Comparison of ENCODE assay signal across 20 cellular contexts in the genomic region with DNA sequence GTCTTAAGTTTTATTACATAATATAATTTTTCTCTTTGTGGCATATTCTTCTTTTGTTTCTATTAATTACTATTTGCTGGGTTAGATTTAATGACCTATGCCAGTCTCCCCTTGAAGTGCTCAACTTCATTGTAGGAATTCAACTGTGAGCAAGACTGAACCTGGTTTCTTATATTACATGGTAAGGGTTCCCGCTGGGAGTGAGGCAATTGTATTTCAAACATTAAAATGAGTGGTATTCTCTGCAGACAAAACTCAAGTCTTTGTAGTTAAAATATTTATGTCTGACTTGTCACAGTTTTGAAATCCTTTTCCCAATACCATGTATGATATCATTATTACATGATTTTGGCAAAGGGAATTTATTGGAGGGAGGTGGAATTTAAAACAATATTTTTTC.
DNase-seq lines count a peak whose midpoint lies in the region; ATAC-seq and TF ChIP-seq lines count a peak whose summit lies in the region.
"Had no signal": no experiment of that assay in that cellular context is flagged by ENCODE, and none has a peak within 500 bp of the region (broad histone marks: within the 10 kb centered on the region; RNA-seq: fewer than 3 reads in every experiment).

No MANE protein-coding gene starts in this region.

- no peak overlapping the region for H3K4me3 ChIP-seq in AG10803 (ENCODE audit: low read length)
- peak overlapping the region; percentile 65 for H3K4me3 ChIP-seq in SK-N-MC
- H3K4me3 ChIP-seq in tibial artery: no peak overlapping the region
- H3K4me3 ChIP-seq: BLaER1 treated with 17β-estradiol and CSF1 and Interleukin-3, amounts not matched to agents 10 nM and 100 nM; GM23248 had no signal

- no peaks in the 10 kb centered on the region for H3K9me3 ChIP-seq in SK-N-MC (ENCODE audit: low read depth, low read length)
- H3K9me3 ChIP-seq in tibial artery: no peaks in the 10 kb centered on the region
- H3K9me3 ChIP-seq: BLaER1 treated with 17β-estradiol and CSF1 and Interleukin-3, amounts not matched to agents 10 nM and 100 nM had no signal

- H3K27ac ChIP-seq in SK-N-MC: peak overlapping the region; percentile 93
- no peak overlapping the region for H3K27ac ChIP-seq in tibial artery
- H3K27ac ChIP-seq: BLaER1 treated with 17β-estradiol and CSF1 and Interleukin-3, amounts not matched to agents 10 nM and 100 nM; GM23248; KMS-11 had no signal

- intact Hi-C loops in tibial artery (cut with DNase I; ENCODE audit: low total_unique reads): no loop called here

- ATAC-seq in GM18907 (IDR thresholded peaks at IDR 0.05; ENCODE audit: unreplicated experiment): no peak
- ATAC-seq: SK-N-SH treated with all-trans-retinoic acid at 6 μM for 48 hours had no signal

- DNase-seq in AG10803 (ENCODE audit: low read depth) (peak; percentile 13), SK-N-MC (ENCODE audit: low read depth, low spot score) (no peak), fibroblast of gingiva (ENCODE audit: low read depth) (peak; percentile 5), stromal cell of bone marrow (ENCODE audit: low read depth) (peak; percentile 27), ACHN (no peak), tibial artery (no peak)
- DNase-seq: AML-193; CD4-positive, alpha-beta T cell; GM23248; H9; MM.1S; NCI-H1417 treated with DMSO at 0.1 percent for 48 hours; NCI-H187; NCI-H2081 treated with DMSO at 0.1 percent for 48 hours; NCI-H524; NCI-H774 had no signal

- TF ChIP-seq CTCF in AG10803 (conservative IDR thresholded peaks at IDR 0.05; ENCODE audit: low read length) (no peak), tibial artery (IDR thresholded peaks at IDR 0.05) (no peak)

- no peaks in the 10 kb centered on the region for H3K36me3 ChIP-seq in SK-N-MC (ENCODE audit: insufficient read depth, low read length)
- peaks cover 0 to 5% (median 0%) of the 10 kb centered on the region in 3 donors for H3K36me3 ChIP-seq in tibial artery
- H3K36me3 ChIP-seq: BLaER1 treated with 17β-estradiol and CSF1 and Interleukin-3, amounts not matched to agents 10 nM and 100 nM had no signal

- peaks cover 0 to 19% (median 2%) of the 10 kb centered on the region in 4 donors for H3K4me1 ChIP-seq in tibial artery

- in situ Hi-C loops in ACHN (cut with HindIII; ENCODE audit: low pct_ligation_motif_present, low pct_unique_long_range_greater_than_20kb, low sequenced_read_pairs): no loop called here

- H3K27me3 ChIP-seq in tibial artery: no peaks in the 10 kb centered on the region
- H3K27me3 ChIP-seq: BLaER1 treated with 17β-estradiol and CSF1 and Interleukin-3, amounts not matched to agents 10 nM and 100 nM had no signal

- H3K9ac ChIP-seq in SK-N-MC (ENCODE audit: insufficient read length): no peak overlapping the region
- H3K9ac ChIP-seq: BLaER1 treated with 17β-estradiol and CSF1 and Interleukin-3, amounts not matched to agents 10 nM and 100 nM; GM23248; KMS-11 had no signal

Comparison
In these comparisons a context has a peak if more than half of its experiments do, and no peak if none do; other contexts are left out.
1. DNase-seq: peak in AG10803 (single experiment), fibroblast of gingiva (single experiment) and stromal cell of bone marrow (single experiment); none in SK-N-MC (single experiment), ACHN (single experiment) and tibial artery (0 of 2).